1 cellular context compared by ENCODE assay signal in genomic region chr2:97662895-97663625, GRCh38.
A peak's percentile ranks its signal among the peaks of the same experiment; 100 is the strongest.
TF ChIP-seq lines count a peak whose summit lies in the region.

No MANE protein-coding gene starts in this region.

TF ChIP-seq in GM12878, 131 proteins besides CTCF, POLR2A, EP300 and RAD21 (continued from another document):
- TF ChIP-seq ELK1 (IDR thresholded peaks at IDR 0.05; ENCODE audit: low read depth, low read length) (no peak), RAD51 (IDR thresholded peaks at IDR 0.05) (peak; percentile 27; the same call in 1 of the 2 replicates), RFX5 (IDR thresholded peaks at IDR 0.05; ENCODE audit: low read depth, low read length) (0 out of 2 replicates have a peak, but pooled peaks have one; percentile 13), CHD4 (IDR thresholded peaks at IDR 0.05) (no peak), ATF7 (IDR thresholded peaks at IDR 0.05; ENCODE audit: low read depth) (peak; percentile 33; the same call in 1 of the 2 replicates), IRF4 (IDR thresholded peaks at IDR 0.05; ENCODE audit: low read depth, low read length) (peak; percentile 36; the same call in 1 of the 2 replicates)
